1 cellular context compared by ENCODE assay signal in the genomic region with DNA sequence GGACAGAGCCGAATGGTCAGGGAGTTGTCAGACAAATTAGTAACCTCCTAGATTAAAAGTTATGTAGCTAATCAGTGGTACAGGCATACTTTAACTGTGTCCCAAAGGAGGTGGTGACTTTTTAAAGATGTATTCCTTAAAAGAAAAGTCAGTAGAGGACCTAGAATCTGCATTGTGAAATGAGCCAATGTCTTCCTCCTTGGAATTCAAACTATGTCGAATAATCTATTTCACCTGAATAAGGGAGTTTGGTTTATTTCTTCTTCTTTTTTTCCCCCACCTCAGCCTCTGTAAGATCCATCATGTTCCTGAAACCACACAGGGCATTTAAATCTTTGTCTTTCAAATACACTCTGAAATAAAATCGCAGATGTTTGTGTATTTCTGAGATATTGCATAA.
TF ChIP-seq lines count a peak whose summit lies in the region.

No MANE protein-coding gene starts in this region.

TF ChIP-seq in GM23338, 12 proteins besides CTCF, POLR2A, EP300 and RAD21 (continued from another document):
- TF ChIP-seq, protein P1, sequence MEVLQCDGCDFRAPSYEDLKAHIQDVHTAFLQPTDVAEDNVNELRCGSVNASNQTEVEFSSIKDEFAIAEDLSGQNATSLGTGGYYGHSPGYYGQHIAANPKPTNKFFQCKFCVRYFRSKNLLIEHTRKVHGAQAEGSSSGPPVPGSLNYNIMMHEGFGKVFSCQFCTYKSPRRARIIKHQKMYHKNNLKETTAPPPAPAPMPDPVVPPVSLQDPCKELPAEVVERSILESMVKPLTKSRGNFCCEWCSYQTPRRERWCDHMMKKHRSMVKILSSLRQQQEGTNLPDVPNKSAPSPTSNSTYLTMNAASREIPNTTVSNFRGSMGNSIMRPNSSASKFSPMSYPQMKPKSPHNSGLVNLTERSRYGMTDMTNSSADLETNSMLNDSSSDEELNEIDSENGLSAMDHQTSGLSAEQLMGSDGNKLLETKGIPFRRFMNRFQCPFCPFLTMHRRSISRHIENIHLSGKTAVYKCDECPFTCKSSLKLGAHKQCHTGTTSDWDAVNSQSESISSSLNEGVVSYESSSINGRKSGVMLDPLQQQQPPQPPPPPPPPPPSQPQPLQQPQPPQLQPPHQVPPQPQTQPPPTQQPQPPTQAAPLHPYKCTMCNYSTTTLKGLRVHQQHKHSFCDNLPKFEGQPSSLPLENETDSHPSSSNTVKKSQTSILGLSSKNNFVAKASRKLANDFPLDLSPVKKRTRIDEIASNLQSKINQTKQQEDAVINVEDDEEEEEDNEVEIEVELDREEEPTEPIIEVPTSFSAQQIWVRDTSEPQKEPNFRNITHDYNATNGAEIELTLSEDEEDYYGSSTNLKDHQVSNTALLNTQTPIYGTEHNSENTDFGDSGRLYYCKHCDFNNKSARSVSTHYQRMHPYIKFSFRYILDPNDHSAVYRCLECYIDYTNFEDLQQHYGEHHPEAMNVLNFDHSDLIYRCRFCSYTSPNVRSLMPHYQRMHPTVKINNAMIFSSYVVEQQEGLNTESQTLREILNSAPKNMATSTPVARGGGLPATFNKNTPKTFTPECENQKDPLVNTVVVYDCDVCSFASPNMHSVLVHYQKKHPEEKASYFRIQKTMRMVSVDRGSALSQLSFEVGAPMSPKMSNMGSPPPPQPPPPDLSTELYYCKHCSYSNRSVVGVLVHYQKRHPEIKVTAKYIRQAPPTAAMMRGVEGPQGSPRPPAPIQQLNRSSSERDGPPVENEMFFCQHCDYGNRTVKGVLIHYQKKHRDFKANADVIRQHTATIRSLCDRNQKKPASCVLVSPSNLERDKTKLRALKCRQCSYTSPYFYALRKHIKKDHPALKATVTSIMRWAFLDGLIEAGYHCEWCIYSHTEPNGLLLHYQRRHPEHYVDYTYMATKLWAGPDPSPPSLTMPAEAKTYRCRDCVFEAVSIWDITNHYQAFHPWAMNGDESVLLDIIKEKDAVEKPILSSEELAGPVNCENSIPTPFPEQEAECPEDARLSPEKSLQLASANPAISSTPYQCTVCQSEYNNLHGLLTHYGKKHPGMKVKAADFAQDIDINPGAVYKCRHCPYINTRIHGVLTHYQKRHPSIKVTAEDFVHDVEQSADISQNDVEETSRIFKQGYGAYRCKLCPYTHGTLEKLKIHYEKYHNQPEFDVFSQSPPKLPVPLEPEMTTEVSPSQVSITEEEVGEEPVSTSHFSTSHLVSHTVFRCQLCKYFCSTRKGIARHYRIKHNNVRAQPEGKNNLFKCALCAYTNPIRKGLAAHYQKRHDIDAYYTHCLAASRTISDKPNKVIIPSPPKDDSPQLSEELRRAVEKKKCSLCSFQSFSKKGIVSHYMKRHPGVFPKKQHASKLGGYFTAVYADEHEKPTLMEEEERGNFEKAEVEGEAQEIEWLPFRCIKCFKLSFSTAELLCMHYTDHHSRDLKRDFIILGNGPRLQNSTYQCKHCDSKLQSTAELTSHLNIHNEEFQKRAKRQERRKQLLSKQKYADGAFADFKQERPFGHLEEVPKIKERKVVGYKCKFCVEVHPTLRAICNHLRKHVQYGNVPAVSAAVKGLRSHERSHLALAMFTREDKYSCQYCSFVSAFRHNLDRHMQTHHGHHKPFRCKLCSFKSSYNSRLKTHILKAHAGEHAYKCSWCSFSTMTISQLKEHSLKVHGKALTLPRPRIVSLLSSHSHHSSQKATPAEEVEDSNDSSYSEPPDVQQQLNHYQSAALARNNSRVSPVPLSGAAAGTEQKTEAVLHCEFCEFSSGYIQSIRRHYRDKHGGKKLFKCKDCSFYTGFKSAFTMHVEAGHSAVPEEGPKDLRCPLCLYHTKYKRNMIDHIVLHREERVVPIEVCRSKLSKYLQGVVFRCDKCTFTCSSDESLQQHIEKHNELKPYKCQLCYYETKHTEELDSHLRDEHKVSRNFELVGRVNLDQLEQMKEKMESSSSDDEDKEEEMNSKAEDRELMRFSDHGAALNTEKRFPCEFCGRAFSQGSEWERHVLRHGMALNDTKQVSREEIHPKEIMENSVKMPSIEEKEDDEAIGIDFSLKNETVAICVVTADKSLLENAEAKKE (CRISPR knock-in tag; IDR thresholded peaks at IDR 0.05): no peak
- TF ChIP-seq STAT1 (IDR thresholded peaks at IDR 0.05; ENCODE audit: unreplicated experiment): no peak
- TF ChIP-seq EZH2phosphoT487 (IDR thresholded peaks at IDR 0.05; ENCODE audit: unreplicated experiment): no peak
- no peak for TF ChIP-seq ZNF114 (CRISPR knock-in tag; IDR thresholded peaks at IDR 0.05)
- TF ChIP-seq JUNB (IDR thresholded peaks at IDR 0.05; ENCODE audit: unreplicated experiment): no peak
- no peak for TF ChIP-seq ZNF331 (CRISPR knock-in tag; IDR thresholded peaks at IDR 0.05; ENCODE audit: low read depth)
